In genomic region chr15:89555768-89556167, GRCh38 we compare ENCODE assay signal across 1 cellular context.
A peak's percentile ranks its signal among the peaks of the same experiment; 100 is the strongest.
TF ChIP-seq lines count a peak whose summit lies in the region.

No MANE protein-coding gene starts in this region.

TF ChIP-seq in K562, 482 proteins besides CTCF, POLR2A, EP300 and RAD21:
- TF ChIP-seq CEBPB (tag; IDR thresholded peaks at IDR 0.05) (no peak), HNRNPL (IDR thresholded peaks at IDR 0.05; ENCODE audit: low read depth, low read length) (no peak), NRF1 (conservative IDR thresholded peaks at IDR 0.05 in 1 of 2, IDR thresholded peaks at IDR 0.05 in 1 of 2) (peak; percentile 60 to 69; a peak in 3 of 4 replicates)
